ENCODE assay signal across 8 cellular contexts in the genomic region with DNA sequence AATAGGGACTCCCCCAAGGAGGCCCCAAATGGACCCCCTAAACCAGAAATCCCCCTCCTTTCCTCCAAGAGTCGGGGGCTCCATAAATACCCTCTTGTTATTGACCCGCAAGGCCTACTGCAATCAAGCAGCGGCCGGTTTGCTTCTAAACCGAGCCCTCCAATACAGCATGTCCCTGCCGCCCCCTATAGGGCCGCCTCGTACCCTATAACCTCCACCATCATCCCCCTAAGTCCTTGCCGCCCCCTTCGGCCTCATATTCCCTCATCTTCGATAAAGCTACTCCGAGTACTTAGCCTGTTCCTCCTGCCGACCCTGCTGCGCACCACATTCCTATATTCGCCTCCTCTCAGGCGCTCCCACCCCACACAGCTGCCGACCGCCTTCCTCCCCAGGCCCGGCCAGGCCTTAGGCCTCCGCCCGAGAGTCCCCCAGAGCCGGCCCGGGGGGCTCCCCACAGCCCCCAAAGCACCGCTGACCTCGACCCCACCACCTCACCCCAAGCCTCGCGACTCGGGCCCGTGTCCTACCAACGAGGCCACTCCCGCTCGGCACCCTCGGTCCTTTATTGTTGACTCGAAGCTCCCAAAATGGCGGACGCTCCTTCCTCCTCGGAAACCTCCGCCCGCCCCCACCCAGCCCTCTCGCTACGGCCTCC. TPM values are rescaled to one million over a fixed set of nuclear protein-coding genes. Genes with fewer than 3 reads are reported as not detected.
A peak's percentile ranks its signal among the peaks of the same experiment; 100 is the strongest.
DNase-seq lines count a peak whose midpoint lies in the region; ATAC-seq and TF ChIP-seq lines count a peak whose summit lies in the region.

No MANE protein-coding gene starts in this region.

- ATAC-seq in HG03135 (IDR thresholded peaks at IDR 0.05; ENCODE audit: unreplicated experiment): peak; percentile 28
- peak; percentile 42 for ATAC-seq in stimulated activated effector memory CD8-positive, alpha-beta T cell treated with anti-CD3 and anti-CD28 coated beads, Interleukin-12 subunit alpha, Interleukin-12 subunit beta, amount 100 ng/mL, for 72 hours

- peak overlapping the region; percentile 96 for H3K4me3 Mint-ChIP-seq in stimulated activated effector memory CD8-positive, alpha-beta T cell treated with anti-CD3 and anti-CD28 coated beads, Interleukin-12 subunit alpha, Interleukin-12 subunit beta, amount 100 ng/mL, for 72 hours

- no peak for TF ChIP-seq POLR2A in erythroblast (IDR thresholded peaks at IDR 0.05; ENCODE audit: low read length)

- H3K4me1 Mint-ChIP-seq in stimulated activated effector memory CD8-positive, alpha-beta T cell treated with anti-CD3 and anti-CD28 coated beads, Interleukin-12 subunit alpha, Interleukin-12 subunit beta, amount 100 ng/mL, for 72 hours: peaks cover 13% of the 10 kb centered on the region

- peak; percentile 82 for DNase-seq in NK-92 treated with Interleukin-12 subunit alpha and Interleukin-12 subunit beta, amount 100 ng/mL, for 24 hours (lab: John Stamatoyannopoulos, UW)
- no peak for DNase-seq in NK-92 (lab: John Stamatoyannopoulos, UW; ENCODE audit: unreplicated experiment)
- peak; percentile 77 for DNase-seq in NCI-H69 (lab: John Stamatoyannopoulos, UW)
- DNase-seq in activated CD8-positive, alpha-beta memory T cell treated with anti-CD3 and anti-CD28 coated beads, Interleukin-2, amount 50 U/mL, for 4 hours: peak; percentile 67
- peak; percentile 84 to 89 for DNase-seq in erythroblast (lab: John Stamatoyannopoulos, UW)
- DNase-seq in mucosa of gallbladder (ENCODE audit: low spot score): peak; percentile 57
- DNase-seq in stimulated activated effector memory CD8-positive, alpha-beta T cell treated with anti-CD3 and anti-CD28 coated beads, Interleukin-12 subunit alpha, Interleukin-12 subunit beta, amount 100 ng/mL, for 72 hours (ENCODE audit: low spot score in 2 of 2): peak; percentile 59 to 86

- H3K27ac Mint-ChIP-seq in stimulated activated effector memory CD8-positive, alpha-beta T cell treated with anti-CD3 and anti-CD28 coated beads, Interleukin-12 subunit alpha, Interleukin-12 subunit beta, amount 100 ng/mL, for 72 hours: peak overlapping the region; percentile 98

- peaks cover 76% of the 10 kb centered on the region for H3K36me3 Mint-ChIP-seq in stimulated activated effector memory CD8-positive, alpha-beta T cell treated with anti-CD3 and anti-CD28 coated beads, Interleukin-12 subunit alpha, Interleukin-12 subunit beta, amount 100 ng/mL, for 72 hours

- H3K9me3 Mint-ChIP-seq in stimulated activated effector memory CD8-positive, alpha-beta T cell treated with anti-CD3 and anti-CD28 coated beads, Interleukin-12 subunit alpha, Interleukin-12 subunit beta, amount 100 ng/mL, for 72 hours: no peaks in the 10 kb centered on the region

RNA-seq across cellular contexts. Expression of a gene that starts 0.5 kb away (rescaled TPM):
- total RNA-seq in mucosa of gallbladder: 98.9 TPM
